In genomic region chr1:25689686-25690381, GRCh38 we compare ENCODE assay signal across 23 cellular contexts.
DNase-seq lines count a peak whose midpoint lies in the region; ATAC-seq and TF ChIP-seq lines count a peak whose summit lies in the region.
"Had no signal": no experiment of that assay in that cellular context is flagged by ENCODE, and none has a peak within 500 bp of the region (broad histone marks: within the 10 kb centered on the region; RNA-seq: fewer than 3 reads in every experiment).

No MANE protein-coding gene starts in this region.

- H3K27me3 Mint-ChIP-seq in activated CD8-positive, alpha-beta T cell treated with anti-CD3 and anti-CD28 coated beads, Interleukin-2, amount 10 ng/mL, durations not matched to agents 7 days and 5 days (ENCODE audit: low read depth): peaks cover 14% of the 10 kb centered on the region

- H3K36me3 Mint-ChIP-seq in activated CD8-positive, alpha-beta T cell treated with anti-CD3 and anti-CD28 coated beads, Interleukin-2, amount 10 ng/mL, durations not matched to agents 7 days and 5 days (ENCODE audit: low read depth): peaks cover 16% of the 10 kb centered on the region

- no peak for TF ChIP-seq CTCF in GM12865 (IDR thresholded peaks at IDR 0.05; ENCODE audit: insufficient read depth, low read depth, low read length, missing control alignments)
- no peak for TF ChIP-seq CTCF in gastrocnemius medialis (IDR thresholded peaks at IDR 0.05 in 4 of 5, conservative IDR thresholded peaks at IDR 0.05 in 1 of 5)

- H3K9me3 Mint-ChIP-seq in activated CD8-positive, alpha-beta T cell treated with anti-CD3 and anti-CD28 coated beads, Interleukin-2, amount 10 ng/mL, durations not matched to agents 7 days and 5 days (ENCODE audit: insufficient read depth): no peaks in the 10 kb centered on the region

- H3K36me3 ChIP-seq in gastrocnemius medialis: no peaks in the 10 kb centered on the region
- H3K36me3 ChIP-seq: BE2C, lower lobe of right lung, neutrophil, upper lobe of left lung had no signal

- peaks cover 22% of the 10 kb centered on the region for H3K4me1 Mint-ChIP-seq in activated CD8-positive, alpha-beta T cell treated with anti-CD3 and anti-CD28 coated beads, Interleukin-2, amount 10 ng/mL, durations not matched to agents 7 days and 5 days (ENCODE audit: low read depth)

- H3K27ac Mint-ChIP-seq in activated CD8-positive, alpha-beta T cell treated with anti-CD3 and anti-CD28 coated beads, Interleukin-2, amount 10 ng/mL, durations not matched to agents 7 days and 5 days: no peak overlapping the region

- POLR2A ChIA-PET in activated CD8-positive, alpha-beta T cell treated with anti-CD3 and anti-CD28 coated beads, Interleukin-2, amount 10 ng/mL, durations not matched to agents 7 days and 5 days (lab: Charles Lee): no interaction called here

- TF ChIP-seq POLR2A in gastrocnemius medialis (IDR thresholded peaks at IDR 0.05): no peak

- no peak overlapping the region for H3K4me3 Mint-ChIP-seq in activated CD8-positive, alpha-beta T cell treated with anti-CD3 and anti-CD28 coated beads, Interleukin-2, amount 10 ng/mL, durations not matched to agents 7 days and 5 days

- H3K9me3 ChIP-seq in gastrocnemius medialis: no peaks in the 10 kb centered on the region
- H3K9me3 ChIP-seq: BE2C, body of pancreas, esophagus muscularis mucosa, lower lobe of right lung, neutrophil, upper lobe of left lung had no signal

- peaks cover 30 to 35% of the 10 kb centered on the region in 2 donors for H3K4me1 ChIP-seq in gastrocnemius medialis

- DNase-seq in activated effector memory CD4-positive, alpha-beta T cell treated with anti-CD3 and anti-CD28 coated beads, Interleukin-2, amount 50 U/mL, for 16 hours: peak; percentile 56
- DNase-seq in activated effector memory CD4-positive, alpha-beta T cell treated with Interleukin-2 at 50 U/mL for 16 hours: no peak
- DNase-seq in GM12865 (ENCODE audit: low read depth) (peak; percentile 38), gastrocnemius medialis (no peak), NCI-H748 (lab: John Stamatoyannopoulos, UW; ENCODE audit: unreplicated experiment) (no peak), NCI-H146 treated with DMSO at 0.1 percent for 48 hours (lab: John Stamatoyannopoulos, UW; ENCODE audit: unreplicated experiment) (no peak)
- peak; percentile 62 for DNase-seq in activated CD8-positive, alpha-beta T cell treated with anti-CD3 and anti-CD28 coated beads, Interleukin-2, amount 10 ng/mL, durations not matched to agents 7 days and 5 days
- DNase-seq: activated T-cell treated with anti-CD3 and anti-CD28 coated beads, Interleukin-2, amount 50 U/mL, for 1 hour; BE2C; body of pancreas; islet precursor cell; Kasumi-1; lower lobe of right lung; NCI-H1092; NCI-H2081 treated with DMSO at 0.1 percent for 48 hours; NCI-H446; stimulated activated CD4-positive, alpha-beta T cell treated with anti-CD3 and anti-CD28 coated beads, Interleukin-2, amount 100 ng/mL, for 48 hours; stimulated activated naive CD4-positive, alpha-beta T cell treated with Interleukin-2 at 50 U/mL for 16 hours had no signal

- no peaks in the 10 kb centered on the region for H3K27me3 ChIP-seq in gastrocnemius medialis
- H3K27me3 ChIP-seq: BE2C, body of pancreas, esophagus muscularis mucosa, neutrophil, upper lobe of left lung had no signal

- CTCF ChIA-PET in activated CD8-positive, alpha-beta T cell treated with anti-CD3 and anti-CD28 coated beads, Interleukin-2, amount 10 ng/mL, durations not matched to agents 7 days and 5 days (lab: Charles Lee): interaction anchor here (1.1 kb wide), 1 partner anchor 58 kb away, joined by 3 read pairs; no protein-coding TSS in a partner anchor

- H3K27ac ChIP-seq in gastrocnemius medialis: peak overlapping the region in 3 of 4 donors; percentile 33 to 65 (median 59)
- H3K27ac ChIP-seq: body of pancreas, neutrophil had no signal

- ATAC-seq in activated CD8-positive, alpha-beta T cell treated with anti-CD3 and anti-CD28 coated beads, Interleukin-2, amount 10 ng/mL, durations not matched to agents 7 days and 5 days: peak; percentile 67
- no peak for ATAC-seq in gastrocnemius medialis
- no peak for ATAC-seq in HG02938 (IDR thresholded peaks at IDR 0.05; ENCODE audit: unreplicated experiment)
- ATAC-seq: body of pancreas, lower lobe of right lung had no signal

- intact Hi-C loops in gastrocnemius medialis (cut with DNase I; ENCODE audit: low total_unique reads): no loop called here

- in situ Hi-C loops in gastrocnemius medialis (cut with MboI; ENCODE audit: low sequenced_read_pairs in 4 of 4): no loop called here

- H3K4me3 ChIP-seq in GM12865 (ENCODE audit: low read depth, low read length) (no peak overlapping the region), gastrocnemius medialis (no peak overlapping the region)
- H3K4me3 ChIP-seq: body of pancreas, esophagus muscularis mucosa, lower lobe of right lung, skin epidermis, upper lobe of left lung had no signal

Comparison
In these comparisons a context has a peak if more than half of its experiments do, and no peak if none do; other contexts are left out.
1. DNase-seq: peak in activated effector memory CD4-positive, alpha-beta T cell treated with anti-CD3 and anti-CD28 coated beads, Interleukin-2, amount 50 U/mL, for 16 hours (single experiment), GM12865 (single experiment) and activated CD8-positive, alpha-beta T cell treated with anti-CD3 and anti-CD28 coated beads, Interleukin-2, amount 10 ng/mL, durations not matched to agents 7 days and 5 days (single experiment); none in activated effector memory CD4-positive, alpha-beta T cell treated with Interleukin-2 at 50 U/mL for 16 hours (single experiment), gastrocnemius medialis (0 of 2), NCI-H748 (single experiment) and NCI-H146 treated with DMSO at 0.1 percent for 48 hours (single experiment).